In the genomic region with DNA sequence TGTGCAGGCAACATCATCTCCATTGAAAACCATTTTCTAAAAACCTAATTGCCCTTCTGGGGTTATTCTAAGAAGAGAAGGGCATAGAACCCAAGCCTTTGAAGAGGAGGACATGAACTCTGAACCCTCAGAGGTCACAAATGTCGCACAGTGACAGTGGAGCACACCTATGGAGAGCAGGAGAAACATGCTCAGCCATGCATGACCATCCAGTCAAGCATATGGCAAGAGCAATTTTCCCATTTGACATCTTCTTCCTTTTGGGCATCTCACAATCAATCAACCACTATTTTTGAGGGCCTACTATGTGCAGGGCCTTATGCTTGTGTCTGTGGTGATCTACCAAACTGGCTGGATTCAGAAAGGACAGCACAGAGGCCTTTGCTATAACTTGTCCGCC, we compare ENCODE assay signal across 11 cellular contexts. TPM values are rescaled to one million over a fixed set of nuclear protein-coding genes. Genes with fewer than 3 reads are reported as not detected.
"Had no signal": no experiment of that assay in that cellular context is flagged by ENCODE, and none has a peak within 500 bp of the region (broad histone marks: within the 10 kb centered on the region; RNA-seq: fewer than 3 reads in every experiment).

No MANE protein-coding gene starts in this region.

- H3K4me1 ChIP-seq: HAP-1 had no signal

- FAIRE-seq: HTR-8/SVneo, K562 had no signal

- H2AFZ ChIP-seq: GM23248 had no signal

- H3K4me3 Mint-ChIP-seq: HFFc6 had no signal

- H3K27ac Mint-ChIP-seq: HFFc6 had no signal

- H3K36me3 ChIP-seq: HAP-1 had no signal

- H3K27ac ChIP-seq: GM23248 had no signal

- H3K4me3 ChIP-seq: GM23248, HAP-1, K562 had no signal

- H3K9ac ChIP-seq: GM23248 had no signal

- H3K9me3 ChIP-seq: HAP-1 had no signal

- ATAC-seq: HCT116, K562 had no signal

- DNase-seq: GM23248, GOT3, H7, HFFc6, IMR-90, KG1 had no signal

RNA-seq across cellular contexts. Expression of a gene that starts 30.1 kb away (rescaled TPM):
- total RNA-seq: HFFc6, HT-29 had no signal
